In the genomic region with DNA sequence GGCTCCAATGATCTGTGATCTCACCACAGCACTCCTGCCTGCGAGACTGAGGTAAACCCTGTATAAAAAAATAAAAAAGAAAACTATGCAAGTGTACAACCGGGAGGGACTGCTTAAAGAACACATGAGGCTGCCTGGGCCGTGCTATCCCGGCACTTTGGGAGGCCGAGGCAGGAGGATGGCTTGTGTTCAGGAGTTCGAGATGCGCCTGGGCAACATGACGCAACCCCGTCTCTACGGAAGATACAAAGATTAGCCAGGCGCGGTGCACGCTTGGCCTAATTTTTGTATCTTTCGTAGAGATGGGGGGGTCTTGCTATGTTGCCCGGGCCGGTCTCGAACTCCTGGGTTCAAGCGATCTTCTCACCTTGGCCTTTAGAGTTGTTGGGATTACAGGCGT, we compare ENCODE assay signal across 8 cellular contexts.
DNase-seq lines count a peak whose midpoint lies in the region; ATAC-seq and TF ChIP-seq lines count a peak whose summit lies in the region.
"Not testable (repeated sequence)": the region's sequence is repeated elsewhere in the genome, so short reads cannot be mapped to it uniquely, and the experiment has no call there.

No MANE protein-coding gene starts in this region.

- H3K9me3 ChIP-seq in GM23248 (ENCODE audit: low read depth); iPS-18a (ENCODE audit: control insufficient read depth, low read depth, low read length): not testable (repeated sequence)

- H3K27ac Mint-ChIP-seq in activated naive CD4-positive, alpha-beta T cell treated with anti-CD3 and anti-CD28 coated beads, Interleukin-2, amount 50 U/mL, for 24 hours, result peak overlapping the region; percentile 85
- H3K27ac Mint-ChIP-seq in dendritic cell treated with granulocyte-macrophage colony-stimulating factor and Interleukin-4, amounts not matched to agents 40 ng/mL and 50 ng/mL, for 4 days, result peak overlapping the region; percentile 91
- H3K27ac Mint-ChIP-seq in neural crest cell (ENCODE audit: unreplicated experiment); stimulated activated naive B cell treated with anti-CD40 and anti-IgM and Interleukin-4, amounts not matched to agents 10 μg/mL and 1 μg/mL and 100 μg/mL, for 72 hours: not testable (repeated sequence)

- POLR2A ChIA-PET in AG04449 (lab: Yijun Ruan, JAX), result interaction anchor here (1.0 to 1.6 kb wide), 2 partner anchors 44 to 75 kb away, joined by 4 to 9 read pairs; a partner anchor contains a TSS
- POLR2A ChIA-PET in RWPE1 (lab: Yijun Ruan, JAX; ENCODE audit: low non-redundant PET), result not testable (repeated sequence)

- not testable (repeated sequence) for H3K79me2 ChIP-seq in GM23248 (ENCODE audit: insufficient read depth)

- not testable (repeated sequence) for H3K9me2 ChIP-seq in GM23248 (ENCODE audit: insufficient read depth)

- not testable (repeated sequence) for H3F3A ChIP-seq in GM23248 (ENCODE audit: insufficient read depth)

- H3K4me1 ChIP-seq in GM23248 (ENCODE audit: insufficient read depth); iPS-18a (ENCODE audit: control insufficient read depth, low read depth, low read length): not testable (repeated sequence)

- not testable (repeated sequence) for DNase-seq in AG04449 (ENCODE audit: low read depth, low spot score); GM23248; RWPE1 (ENCODE audit: low spot score); neural crest cell (ENCODE audit: low read depth, low spot score); stimulated activated naive B cell treated with anti-CD40 and anti-IgM and Interleukin-4, amounts not matched to agents 10 μg/mL and 1 μg/mL and 100 μg/mL, for 72 hours

- H3K27me3 ChIP-seq in GM23248 (replicated peaks; ENCODE audit: insufficient read depth); iPS-18a (ENCODE audit: control insufficient read depth, insufficient read depth, low read length): not testable (repeated sequence)

- 95 to 96% methylated on average over 19 of the region's 19 CpGs for WGBS in GM23248 (ENCODE audit: low coverage in 1 of 2, low lambda C conversion rate in 2 of 2, missing lambda C conversion rate in 2 of 2), 2 experiments

- not testable (repeated sequence) for H3K36me3 Mint-ChIP-seq in activated naive CD4-positive, alpha-beta T cell treated with anti-CD3 and anti-CD28 coated beads, Interleukin-2, amount 50 U/mL, for 24 hours; neural crest cell (ENCODE audit: low read depth)
- H3K36me3 Mint-ChIP-seq in dendritic cell treated with granulocyte-macrophage colony-stimulating factor and Interleukin-4, amounts not matched to agents 40 ng/mL and 50 ng/mL, for 4 days (ENCODE audit: low read depth), result peaks cover 12% of the 10 kb centered on the region
- peaks cover 5 to 12% of the 10 kb centered on the region in 2 donors for H3K36me3 Mint-ChIP-seq in stimulated activated naive B cell treated with anti-CD40 and anti-IgM and Interleukin-4, amounts not matched to agents 10 μg/mL and 1 μg/mL and 100 μg/mL, for 72 hours

- H3K36me3 ChIP-seq in GM23248 (ENCODE audit: low read depth); iPS-18a (ENCODE audit: control insufficient read depth, low read depth, low read length): not testable (repeated sequence)

- H3K4me3 ChIP-seq in AG04449 (ENCODE audit: low read depth, low read length) (peak overlapping the region; percentile 79), GM23248 (peak overlapping the region; percentile 71), iPS-18a (ENCODE audit: low read length) (peak overlapping the region; percentile 80)

- not testable (repeated sequence) for ATAC-seq in stimulated activated naive B cell treated with anti-CD40 and anti-IgM and Interleukin-4, amounts not matched to agents 10 μg/mL and 1 μg/mL and 100 μg/mL, for 72 hours (replicated peaks)

- H3K27me3 Mint-ChIP-seq in activated naive CD4-positive, alpha-beta T cell treated with anti-CD3 and anti-CD28 coated beads, Interleukin-2, amount 50 U/mL, for 24 hours; dendritic cell treated with granulocyte-macrophage colony-stimulating factor and Interleukin-4, amounts not matched to agents 40 ng/mL and 50 ng/mL, for 4 days; neural crest cell (ENCODE audit: low read depth); stimulated activated naive B cell treated with anti-CD40 and anti-IgM and Interleukin-4, amounts not matched to agents 10 μg/mL and 1 μg/mL and 100 μg/mL, for 72 hours: not testable (repeated sequence)

- intact Hi-C loops in dendritic cell treated with granulocyte-macrophage colony-stimulating factor and Interleukin-4, amounts not matched to agents 40 ng/mL and 50 ng/mL, for 4 days (cut with micrococcal nuclease), result loop anchor here (5.0 kb wide), 1 partner anchor 44 kb away; no protein-coding TSS in a partner anchor

- H3K4me1 Mint-ChIP-seq in activated naive CD4-positive, alpha-beta T cell treated with anti-CD3 and anti-CD28 coated beads, Interleukin-2, amount 50 U/mL, for 24 hours; dendritic cell treated with granulocyte-macrophage colony-stimulating factor and Interleukin-4, amounts not matched to agents 40 ng/mL and 50 ng/mL, for 4 days (ENCODE audit: low read depth); neural crest cell; stimulated activated naive B cell treated with anti-CD40 and anti-IgM and Interleukin-4, amounts not matched to agents 10 μg/mL and 1 μg/mL and 100 μg/mL, for 72 hours: not testable (repeated sequence)

- CTCF ChIA-PET in AG04449 (lab: Yijun Ruan, JAX); RWPE1 (lab: Yijun Ruan, JAX): not testable (repeated sequence)

- not testable (repeated sequence) for H3K9ac ChIP-seq in GM23248; iPS-18a (ENCODE audit: low read length)

- not testable (repeated sequence) for H3K4me2 ChIP-seq in GM23248 (ENCODE audit: unreplicated experiment)

- H3K27ac ChIP-seq in GM23248; iPS-18a (ENCODE audit: low read length): not testable (repeated sequence)
- peak overlapping the region; percentile 57 for H3K27ac ChIP-seq in RWPE1

- TF ChIP-seq CTCF in AG04449 (IDR thresholded peaks at IDR 0.05; ENCODE audit: insufficient read depth, low read length, missing control alignments); RWPE1 (conservative IDR thresholded peaks at IDR 0.05; ENCODE audit: low read depth); neural crest cell (conservative IDR thresholded peaks at IDR 0.05): not testable (repeated sequence)

- not testable (repeated sequence) for H3K9me3 Mint-ChIP-seq in activated naive CD4-positive, alpha-beta T cell treated with anti-CD3 and anti-CD28 coated beads, Interleukin-2, amount 50 U/mL, for 24 hours; dendritic cell treated with granulocyte-macrophage colony-stimulating factor and Interleukin-4, amounts not matched to agents 40 ng/mL and 50 ng/mL, for 4 days; neural crest cell; stimulated activated naive B cell treated with anti-CD40 and anti-IgM and Interleukin-4, amounts not matched to agents 10 μg/mL and 1 μg/mL and 100 μg/mL, for 72 hours

- 0 out of 2 replicates have a peak overlapping the region, but pooled peaks have one; percentile 63 for H2AFZ ChIP-seq in GM23248

- in situ Hi-C loops in GM23248 (cut with MboI), result not testable (repeated sequence)

- H4K20me1 ChIP-seq in GM23248 (ENCODE audit: insufficient read depth), result not testable (repeated sequence)

- H3K4me3 Mint-ChIP-seq in activated naive CD4-positive, alpha-beta T cell treated with anti-CD3 and anti-CD28 coated beads, Interleukin-2, amount 50 U/mL, for 24 hours, result peak overlapping the region; percentile 89
- peak overlapping the region; percentile 90 for H3K4me3 Mint-ChIP-seq in dendritic cell treated with granulocyte-macrophage colony-stimulating factor and Interleukin-4, amounts not matched to agents 40 ng/mL and 50 ng/mL, for 4 days
- H3K4me3 Mint-ChIP-seq in neural crest cell, result peak overlapping the region; percentile 93
- peak overlapping the region; percentile 92 to 96 for H3K4me3 Mint-ChIP-seq in stimulated activated naive B cell treated with anti-CD40 and anti-IgM and Interleukin-4, amounts not matched to agents 10 μg/mL and 1 μg/mL and 100 μg/mL, for 72 hours
